In the genomic region with DNA sequence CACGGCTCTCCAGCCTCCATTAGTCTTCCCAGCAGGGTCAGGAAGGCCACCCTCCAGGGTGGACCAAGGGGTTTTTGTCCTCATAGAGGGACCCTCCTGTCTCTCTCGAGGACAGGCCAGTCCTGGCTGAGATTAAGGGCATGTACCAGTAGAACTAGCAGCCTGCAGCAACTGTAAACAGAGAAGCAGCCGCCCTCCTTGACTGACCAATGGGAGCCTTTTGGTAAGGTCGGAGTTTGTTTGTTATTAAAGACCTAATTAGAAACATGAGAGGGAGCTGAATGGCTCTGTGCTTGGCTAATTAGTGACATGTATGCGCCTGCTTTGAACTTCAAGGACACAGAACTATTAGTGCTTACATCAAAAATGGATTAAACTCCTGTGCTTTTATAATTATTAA, we compare ENCODE assay signal across 11 cellular contexts.
DNase-seq lines count a peak whose midpoint lies in the region; ATAC-seq, FAIRE-seq and TF ChIP-seq lines count a peak whose summit lies in the region.
"Had no signal": no experiment of that assay in that cellular context is flagged by ENCODE, and none has a peak within 500 bp of the region (broad histone marks: within the 10 kb centered on the region; RNA-seq: fewer than 3 reads in every experiment).

No MANE protein-coding gene starts in this region.

- H3K4me1 ChIP-seq in liver (ENCODE audit: control insufficient read depth in 4 of 4, insufficient read depth in 4 of 4, low read length in 3 of 4) = no peaks in the 10 kb centered on the region
- no peaks in the 10 kb centered on the region for H3K4me1 ChIP-seq in HepG2 (ENCODE audit: insufficient read depth, low read length)
- peaks cover 41% of the 10 kb centered on the region for H3K4me1 ChIP-seq in OCI-LY1 (ENCODE audit: insufficient read depth, low read length, severe bottlenecking)

- TF ChIP-seq RAD21 in liver (IDR thresholded peaks at IDR 0.05) (no peak), HepG2 (CRISPR knock-in tag; IDR thresholded peaks at IDR 0.05) (no peak)

- H3K27ac ChIP-seq in liver (ENCODE audit: low read depth in 1 of 2, low read length in 2 of 2) (no peak overlapping the region), HepG2 (ENCODE audit: extremely low read length, insufficient read depth, low read length) (no peak overlapping the region), OCI-LY1 (ENCODE audit: low read depth, low read length, poor library complexity, severe bottlenecking) (peak overlapping the region; percentile 87), layer of hippocampus (ENCODE audit: low read depth, low read length) (peak overlapping the region; percentile 86)

- TF ChIP-seq EP300 in HepG2 (IDR thresholded peaks at IDR 0.05; ENCODE audit: low read depth in 2 of 2, low read length in 2 of 2) = no peak
- TF ChIP-seq EP300 in HepG2 (CRISPR knock-in tag; IDR thresholded peaks at IDR 0.05; ENCODE audit: borderline replicate concordance) = no peak

- no TSS peak for BruUV-seq in HepG2 (replicated peaks; lab: Mats Ljungman, UMichigan)

- H3K9me3 ChIP-seq in liver (ENCODE audit: control insufficient read depth in 4 of 4, low read length in 3 of 4) (no peaks in the 10 kb centered on the region), HepG2 (ENCODE audit: low read length) (no peaks in the 10 kb centered on the region), OCI-LY1 (ENCODE audit: low read length) (no peaks in the 10 kb centered on the region)

- FAIRE-seq in HepG2 (lab: Jason Lieb, UNC) = no peak
- FAIRE-seq: GM12878 had no signal

- H2AFZ ChIP-seq in HepG2 (ENCODE audit: low read length) (no peak overlapping the region), OCI-LY1 (ENCODE audit: low read length) (no peak overlapping the region)

- H3K27me3 ChIP-seq in liver (ENCODE audit: control insufficient read depth in 4 of 4, insufficient read depth in 4 of 4, low read length in 3 of 4) (no peaks in the 10 kb centered on the region), HepG2 (ENCODE audit: control insufficient read depth in 1 of 2, insufficient read depth in 2 of 2, low read length in 2 of 2) (no peaks in the 10 kb centered on the region), OCI-LY1 (ENCODE audit: insufficient read depth, low read length) (no peaks in the 10 kb centered on the region), layer of hippocampus (ENCODE audit: control insufficient read depth, insufficient read depth, low read length) (no peaks in the 10 kb centered on the region)

- no peaks in the 10 kb centered on the region for H3K36me3 ChIP-seq in liver (ENCODE audit: control insufficient read depth in 4 of 4, insufficient read depth in 3 of 4, low read depth in 1 of 4, low read length in 3 of 4)
- peaks cover 21 to 45% of the 10 kb centered on the region in 2 experiments for H3K36me3 ChIP-seq in HepG2 (replicated peaks in 1 of 2; ENCODE audit: control insufficient read depth in 1 of 2, insufficient read depth in 2 of 2, low read length in 2 of 2)
- H3K36me3 ChIP-seq in OCI-LY1 (ENCODE audit: insufficient read depth, low read length) = peaks cover 55% of the 10 kb centered on the region

- intact Hi-C loops in HepG2 (cut with micrococcal nuclease; ENCODE audit: unreplicated experiment) = no loop called here

- H3K9ac ChIP-seq in liver (ENCODE audit: low read depth in 1 of 2, low read length in 2 of 2) = no peak overlapping the region
- H3K9ac ChIP-seq in HepG2 (ENCODE audit: insufficient read depth, low read depth, low read length) = no peak overlapping the region
- H3K9ac ChIP-seq in OCI-LY1 (ENCODE audit: low read length) = no peak overlapping the region

- POLR2A ChIA-PET in HepG2 (lab: Yijun Ruan, JAX) = no interaction called here

- H3K4me2 ChIP-seq in HepG2 (ENCODE audit: low read depth, low read length) (no peak overlapping the region), OCI-LY1 (ENCODE audit: low read length) (no peak overlapping the region; the same call in 1 of the 2 replicates)

- H3K79me2 ChIP-seq in HepG2 (ENCODE audit: insufficient read depth, low read length) (no peaks in the 10 kb centered on the region), OCI-LY1 (ENCODE audit: insufficient read depth, low read length) (no peaks in the 10 kb centered on the region)

- 76% methylated on average over 5 of the region's 5 CpGs for WGBS in liver
- WGBS in HepG2 (ENCODE audit: low lambda C conversion rate) = 92% methylated on average over 5 of the region's 5 CpGs

- no peak for TF ChIP-seq POLR2A in HepG2 (IDR thresholded peaks at IDR 0.05; ENCODE audit: insufficient read depth in 1 of 2, low read depth in 2 of 2, low read length in 2 of 2)

- CTCF ChIA-PET in HepG2 (lab: Yijun Ruan, JAX; ENCODE audit: low intra/inter-chr PET ratio, low total read pairs) = no interaction called here

- H4K20me1 ChIP-seq in HepG2 (ENCODE audit: insufficient read depth, low read length) (no peaks in the 10 kb centered on the region), OCI-LY1 (ENCODE audit: insufficient read depth, low read length) (no peaks in the 10 kb centered on the region)

- H3K4me3 ChIP-seq in liver (ENCODE audit: low read depth in 1 of 3, low read length in 3 of 3) (no peak overlapping the region), HepG2 (replicated peaks in 1 of 3; ENCODE audit: insufficient read depth in 1 of 3, low read depth in 2 of 3, low read length in 3 of 3) (no peak overlapping the region), OCI-LY1 (ENCODE audit: low read depth, low read length, poor library complexity, severe bottlenecking) (no peak overlapping the region)
- H3K4me3 ChIP-seq: GM12878 had no signal

- no peaks in the 10 kb centered on the region; the same call in 1 of the 2 replicates for H3F3A ChIP-seq in OCI-LY1 (ENCODE audit: insufficient read depth, low read length)

- ATAC-seq in HepG2 (no peak), GM19452 (IDR thresholded peaks at IDR 0.05; ENCODE audit: unreplicated experiment) (no peak), GM18520 (IDR thresholded peaks at IDR 0.05; ENCODE audit: unreplicated experiment) (no peak)
- ATAC-seq: GM12878 had no signal

- no peaks in the 10 kb centered on the region for H3K9me2 ChIP-seq in OCI-LY1 (ENCODE audit: low read depth, low read length)

- TF ChIP-seq CTCF in liver (IDR thresholded peaks at IDR 0.05; ENCODE audit: low read depth, low read length, missing input control) (no peak), HepG2 (CRISPR knock-in tag; IDR thresholded peaks at IDR 0.05) (no peak), OCI-LY1 (IDR thresholded peaks at IDR 0.05; ENCODE audit: low read length) (no peak)

- in situ Hi-C loops in HepG2 (cut with HindIII; ENCODE audit: extremely low pct_ligation_motif_present, low pct_unique_long_range_greater_than_20kb) = no loop called here

- no peak for DNase-seq in HepG2 (ENCODE audit: low spot score)
- DNase-seq in NK-92 treated with Interleukin-12 subunit alpha and Interleukin-12 subunit beta, amount 100 ng/mL, for 24 hours (lab: John Stamatoyannopoulos, UW) = no peak
- no peak for DNase-seq in NCI-H2081 treated with DMSO at 0.1 percent for 48 hours (lab: John Stamatoyannopoulos, UW)
- DNase-seq: cerebellar nuclear complex; stimulated activated naive B cell treated with anti-CD40 and anti-IgM and Interleukin-4, amounts not matched to agents 10 μg/mL and 1 μg/mL and 100 μg/mL, for 72 hours had no signal

TF ChIP-seq in liver, 16 proteins besides CTCF, POLR2A, EP300 and RAD21:
- TF ChIP-seq NR2F2 (IDR thresholded peaks at IDR 0.05) (peak; percentile 14), SP1 (IDR thresholded peaks at IDR 0.05) (peak; percentile 27), ZBTB33 (IDR thresholded peaks at IDR 0.05) (no peak)

TF ChIP-seq in HepG2, 621 proteins besides CTCF, POLR2A, EP300 and RAD21 (continues in another document):
- no peak for TF ChIP-seq NPAS2 (CRISPR knock-in tag; IDR thresholded peaks at IDR 0.05; ENCODE audit: borderline replicate concordance)
- no peak for TF ChIP-seq KLF9 (CRISPR knock-in tag; IDR thresholded peaks at IDR 0.05; ENCODE audit: low read depth)
- no peak for TF ChIP-seq ZBTB34 (CRISPR knock-in tag; IDR thresholded peaks at IDR 0.05)
- TF ChIP-seq JUN (CRISPR knock-in tag; IDR thresholded peaks at IDR 0.05) = no peak
- TF ChIP-seq ZSCAN5A (CRISPR knock-in tag; IDR thresholded peaks at IDR 0.05; ENCODE audit: borderline replicate concordance) = no peak

Comparison
In these comparisons a context has a peak if more than half of its experiments do, and no peak if none do; other contexts are left out.
1. H3K27ac ChIP-seq: peak in OCI-LY1 (single experiment) and layer of hippocampus (single experiment); none in liver (0 of 2) and HepG2 (single experiment).